In the genomic region with DNA sequence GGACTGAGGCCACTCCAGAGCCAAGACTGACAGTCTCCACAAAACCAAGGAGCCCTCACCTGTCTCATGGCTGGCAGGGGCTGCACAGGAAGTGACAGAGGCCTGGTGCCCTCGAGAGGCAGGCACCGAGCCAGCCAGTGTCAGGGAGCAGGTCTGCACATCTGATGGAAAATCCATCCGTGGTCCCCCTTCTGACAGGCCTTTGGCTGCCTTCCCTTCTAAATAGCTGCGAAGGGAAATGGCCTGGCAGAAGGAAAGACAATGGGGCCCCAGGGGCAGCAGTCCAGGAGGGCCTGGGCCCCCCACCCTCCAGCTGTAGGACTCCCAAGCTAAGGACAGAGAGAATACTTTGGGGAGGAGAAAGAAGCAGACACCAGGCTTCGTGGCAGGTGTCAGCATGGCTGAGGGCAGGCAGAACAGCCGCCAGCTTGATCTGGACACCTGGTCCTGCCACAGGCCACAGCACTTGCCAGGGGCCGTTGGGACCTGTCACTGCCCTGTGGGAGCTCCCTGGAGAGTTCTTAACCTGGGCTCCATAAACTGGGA, we compare ENCODE assay signal across 14 cellular contexts. TPM values are rescaled to one million over a fixed set of nuclear protein-coding genes. Genes with fewer than 3 reads are reported as not detected.
A peak's percentile ranks its signal among the peaks of the same experiment; 100 is the strongest.
DNase-seq lines count a peak whose midpoint lies in the region; ATAC-seq, FAIRE-seq and TF ChIP-seq lines count a peak whose summit lies in the region.
"Had no signal": no experiment of that assay in that cellular context is flagged by ENCODE, and none has a peak within 500 bp of the region (broad histone marks: within the 10 kb centered on the region; RNA-seq: fewer than 3 reads in every experiment).

No MANE protein-coding gene starts in this region.

- H3K4me1 Mint-ChIP-seq in natural killer cell treated with Interleukin-12 subunit alpha and Interleukin-12 subunit beta and Interleukin-15 and Interleukin-18, amount 100 ng/mL, for 72 hours (ENCODE audit: low read depth in 2 of 2): peaks cover 0 to 8% of the 10 kb centered on the region in 2 donors
- H3K4me1 Mint-ChIP-seq in natural killer cell: peaks cover 0 to 8% of the 10 kb centered on the region in 2 donors
- H3K4me1 Mint-ChIP-seq in activated CD8-positive, alpha-beta T cell treated with anti-CD3 and anti-CD28 coated beads, Interleukin-2, amount 10 ng/mL, durations not matched to agents 7 days and 5 days (ENCODE audit: low read depth): no peaks in the 10 kb centered on the region

- H3K9me3 ChIP-seq in RWPE2 (ENCODE audit: severe bottlenecking): peaks cover 4% of the 10 kb centered on the region
- H3K9me3 ChIP-seq: adrenal gland, breast epithelium had no signal

- H3K27ac ChIP-seq in RWPE2 (ENCODE audit: poor library complexity, severe bottlenecking): no peak overlapping the region
- H3K27ac ChIP-seq: adrenal gland had no signal

- no peaks in the 10 kb centered on the region for H3K27me3 ChIP-seq in RWPE2 (ENCODE audit: insufficient read depth, poor library complexity, severe bottlenecking)
- H3K27me3 ChIP-seq: adrenal gland, breast epithelium had no signal

- peak; percentile 44 for DNase-seq in natural killer cell treated with Interleukin-12 subunit alpha and Interleukin-12 subunit beta and Interleukin-15 and Interleukin-18, amount 100 ng/mL, for 72 hours (ENCODE audit: low spot score)
- no peak for DNase-seq in natural killer cell
- DNase-seq in RWPE2 (ENCODE audit: low spot score): peak; percentile 39
- peak; percentile 77 for DNase-seq in myocyte (ENCODE audit: low read depth)
- DNase-seq in urothelium cell line (ENCODE audit: low spot score): no peak
- no peak for DNase-seq in NCI-H1105 treated with DMSO at 0.1 percent for 48 hours (lab: John Stamatoyannopoulos, UW)
- no peak for DNase-seq in activated CD8-positive, alpha-beta T cell treated with anti-CD3 and anti-CD28 coated beads, Interleukin-2, amount 10 ng/mL, durations not matched to agents 7 days and 5 days
- DNase-seq: activated gamma-delta T cell treated with Interleukin-2 at 50 U/mL for 16 hours, cortex of kidney, KG1, NCI-H2029, NCI-H446 treated with DMSO at 0.1 percent for 48 hours had no signal

- H3K36me3 ChIP-seq in RWPE2 (ENCODE audit: low read depth): no peaks in the 10 kb centered on the region
- H3K36me3 ChIP-seq: adrenal gland, breast epithelium had no signal

- H3K27ac Mint-ChIP-seq in natural killer cell treated with Interleukin-12 subunit alpha and Interleukin-12 subunit beta and Interleukin-15 and Interleukin-18, amount 100 ng/mL, for 72 hours: no peak overlapping the region
- no peak overlapping the region for H3K27ac Mint-ChIP-seq in natural killer cell
- no peak overlapping the region for H3K27ac Mint-ChIP-seq in activated CD8-positive, alpha-beta T cell treated with anti-CD3 and anti-CD28 coated beads, Interleukin-2, amount 10 ng/mL, durations not matched to agents 7 days and 5 days

- CTCF ChIA-PET in activated CD8-positive, alpha-beta T cell treated with anti-CD3 and anti-CD28 coated beads, Interleukin-2, amount 10 ng/mL, durations not matched to agents 7 days and 5 days (lab: Charles Lee): no interaction called here

- POLR2A ChIA-PET in activated CD8-positive, alpha-beta T cell treated with anti-CD3 and anti-CD28 coated beads, Interleukin-2, amount 10 ng/mL, durations not matched to agents 7 days and 5 days (lab: Charles Lee): no interaction called here

- no peak overlapping the region for H3K4me3 Mint-ChIP-seq in natural killer cell treated with Interleukin-12 subunit alpha and Interleukin-12 subunit beta and Interleukin-15 and Interleukin-18, amount 100 ng/mL, for 72 hours
- H3K4me3 Mint-ChIP-seq in natural killer cell: no peak overlapping the region
- no peak overlapping the region for H3K4me3 Mint-ChIP-seq in activated CD8-positive, alpha-beta T cell treated with anti-CD3 and anti-CD28 coated beads, Interleukin-2, amount 10 ng/mL, durations not matched to agents 7 days and 5 days

- H3K27me3 Mint-ChIP-seq in natural killer cell treated with Interleukin-12 subunit alpha and Interleukin-12 subunit beta and Interleukin-15 and Interleukin-18, amount 100 ng/mL, for 72 hours: peaks cover 0 to 3% of the 10 kb centered on the region in 2 donors
- H3K27me3 Mint-ChIP-seq in natural killer cell (ENCODE audit: low read depth in 2 of 2): peaks cover 0 to 10% of the 10 kb centered on the region in 2 donors
- no peaks in the 10 kb centered on the region for H3K27me3 Mint-ChIP-seq in activated CD8-positive, alpha-beta T cell treated with anti-CD3 and anti-CD28 coated beads, Interleukin-2, amount 10 ng/mL, durations not matched to agents 7 days and 5 days (ENCODE audit: low read depth)

- ATAC-seq in natural killer cell treated with Interleukin-12 subunit alpha and Interleukin-12 subunit beta and Interleukin-15 and Interleukin-18, amount 100 ng/mL, for 72 hours: no peak
- ATAC-seq in natural killer cell (no peak), RWPE2 (ENCODE audit: low read depth) (no peak)
- ATAC-seq in activated CD8-positive, alpha-beta T cell treated with anti-CD3 and anti-CD28 coated beads, Interleukin-2, amount 10 ng/mL, durations not matched to agents 7 days and 5 days: no peak

- intact Hi-C loops in natural killer cell (cut with micrococcal nuclease): no loop called here

- no peaks in the 10 kb centered on the region for H3K9me3 Mint-ChIP-seq in natural killer cell treated with Interleukin-12 subunit alpha and Interleukin-12 subunit beta and Interleukin-15 and Interleukin-18, amount 100 ng/mL, for 72 hours
- H3K9me3 Mint-ChIP-seq in natural killer cell: no peaks in the 10 kb centered on the region
- H3K9me3 Mint-ChIP-seq in activated CD8-positive, alpha-beta T cell treated with anti-CD3 and anti-CD28 coated beads, Interleukin-2, amount 10 ng/mL, durations not matched to agents 7 days and 5 days (ENCODE audit: insufficient read depth): no peaks in the 10 kb centered on the region

- TF ChIP-seq CTCF in natural killer cell (IDR thresholded peaks at IDR 0.05) (no peak), RWPE2 (IDR thresholded peaks at IDR 0.05; ENCODE audit: poor library complexity, severe bottlenecking) (no peak)

- H3K36me3 Mint-ChIP-seq in natural killer cell treated with Interleukin-12 subunit alpha and Interleukin-12 subunit beta and Interleukin-15 and Interleukin-18, amount 100 ng/mL, for 72 hours: no peaks in the 10 kb centered on the region
- no peaks in the 10 kb centered on the region for H3K36me3 Mint-ChIP-seq in natural killer cell
- H3K36me3 Mint-ChIP-seq in activated CD8-positive, alpha-beta T cell treated with anti-CD3 and anti-CD28 coated beads, Interleukin-2, amount 10 ng/mL, durations not matched to agents 7 days and 5 days (ENCODE audit: low read depth): no peaks in the 10 kb centered on the region

- FAIRE-seq in urothelium cell line (lab: Jason Lieb, UNC): no peak

- no peaks in the 10 kb centered on the region for H3K4me1 ChIP-seq in RWPE2 (ENCODE audit: insufficient read depth, poor library complexity, severe bottlenecking)
- H3K4me1 ChIP-seq: adrenal gland had no signal

- no peak overlapping the region for H3K4me3 ChIP-seq in RWPE2 (ENCODE audit: severe bottlenecking)
- H3K4me3 ChIP-seq: adrenal gland, breast epithelium had no signal

RNA-seq across cellular contexts. Expression of gene ADAMTS2, which starts 22.2 kb away (rescaled TPM):
- total RNA-seq in natural killer cell treated with Interleukin-12 subunit alpha and Interleukin-12 subunit beta and Interleukin-15 and Interleukin-18, amount 100 ng/mL, for 72 hours: not detected
- under 1 TPM in 1 of 3 donors, not detected in 2; 0.28 TPM for total RNA-seq in natural killer cell
- total RNA-seq in myocyte: 25.5 and 31.9 TPM in 2 replicates
- polyA plus RNA-seq in myocyte (2012): 65.2 TPM
- not detected for total RNA-seq in activated CD8-positive, alpha-beta T cell treated with anti-CD3 and anti-CD28 coated beads, Interleukin-2, amount 10 ng/mL, durations not matched to agents 7 days and 5 days

Comparison
In these comparisons a context has a peak if more than half of its experiments do, and no peak if none do; other contexts are left out.
1. DNase-seq: peak in natural killer cell treated with Interleukin-12 subunit alpha and Interleukin-12 subunit beta and Interleukin-15 and Interleukin-18, amount 100 ng/mL, for 72 hours (single experiment), RWPE2 (single experiment) and myocyte (single experiment); none in natural killer cell (single experiment), urothelium cell line (single experiment), NCI-H1105 treated with DMSO at 0.1 percent for 48 hours (single experiment) and activated CD8-positive, alpha-beta T cell treated with anti-CD3 and anti-CD28 coated beads, Interleukin-2, amount 10 ng/mL, durations not matched to agents 7 days and 5 days (single experiment).
2. RNA of gene ADAMTS2, which starts 22.2 kb away (total RNA-seq): 25.5 to 31.9 TPM in myocyte; not detected in natural killer cell treated with Interleukin-12 subunit alpha and Interleukin-12 subunit beta and Interleukin-15 and Interleukin-18, amount 100 ng/mL, for 72 hours, 0.28 TPM in natural killer cell and not detected in activated CD8-positive, alpha-beta T cell treated with anti-CD3 and anti-CD28 coated beads, Interleukin-2, amount 10 ng/mL, durations not matched to agents 7 days and 5 days; every median in the first group is over 10 times any median in the second.